In genomic region chr15:67043939-67044771, GRCh38 we compare ENCODE assay signal across 10 cellular contexts. TPM values are rescaled to one million over a fixed set of nuclear protein-coding genes. Genes with fewer than 3 reads are reported as not detected.
DNase-seq lines count a peak whose midpoint lies in the region; ATAC-seq and TF ChIP-seq lines count a peak whose summit lies in the region.
"Had no signal": no experiment of that assay in that cellular context is flagged by ENCODE, and none has a peak within 500 bp of the region (broad histone marks: within the 10 kb centered on the region; RNA-seq: fewer than 3 reads in every experiment).

No MANE protein-coding gene starts in this region.

- H3K9me3 ChIP-seq in SJSA1 (replicated peaks) (no peaks in the 10 kb centered on the region), esophagus squamous epithelium (no peaks in the 10 kb centered on the region), trophoblast cell (ENCODE audit: insufficient read depth, low read depth, low read length) (no peaks in the 10 kb centered on the region), BE2C (no peaks in the 10 kb centered on the region)
- H3K9me3 ChIP-seq: thyroid gland had no signal

- TF ChIP-seq CTCF in esophagus squamous epithelium (IDR thresholded peaks at IDR 0.05) (no peak), BE2C (IDR thresholded peaks at IDR 0.05; ENCODE audit: low read depth, low read length) (no peak)

- H3K4me1 ChIP-seq in SJSA1 (replicated peaks) (peaks cover 58% of the 10 kb centered on the region), esophagus squamous epithelium (peaks cover 20 to 40% (median 26%) of the 10 kb centered on the region in 3 donors), trophoblast cell (ENCODE audit: control insufficient read depth in 1 of 2, insufficient read depth in 2 of 2, low read length in 2 of 2) (peaks cover 22 to 24% of the 10 kb centered on the region in 2 experiments), BE2C (no peaks in the 10 kb centered on the region; the same call in 1 of the 2 replicates)

- H3K27ac ChIP-seq in SJSA1, result peak overlapping the region; percentile 95
- peak overlapping the region in 3 of 4 donors; percentile 0 to 76 (median 60) for H3K27ac ChIP-seq in esophagus squamous epithelium
- peak overlapping the region; percentile 83 for H3K27ac ChIP-seq in trophoblast cell (ENCODE audit: low read depth, low read length)

- H3K79me2 ChIP-seq in trophoblast cell (ENCODE audit: control insufficient read depth, insufficient read depth, low read length, poor library complexity), result no peaks in the 10 kb centered on the region

- H2AFZ ChIP-seq in trophoblast cell (ENCODE audit: insufficient read depth, low read length, poor library complexity), result no peak overlapping the region

- H3K23ac ChIP-seq in trophoblast cell (ENCODE audit: low read length), result no peak overlapping the region

- H2BK120ac ChIP-seq in trophoblast cell (ENCODE audit: insufficient read depth, low read length, poor library complexity), result peak overlapping the region; percentile 65

- H3K27me3 ChIP-seq in SJSA1 (replicated peaks) (no peaks in the 10 kb centered on the region), esophagus squamous epithelium (no peaks in the 10 kb centered on the region), trophoblast cell (ENCODE audit: insufficient read depth, low read length) (no peaks in the 10 kb centered on the region), BE2C (no peaks in the 10 kb centered on the region)
- H3K27me3 ChIP-seq: thyroid gland had no signal

- H3K14ac ChIP-seq in trophoblast cell (ENCODE audit: low read length), result peak overlapping the region; percentile 1

- peak overlapping the region; percentile 45 for H3K18ac ChIP-seq in trophoblast cell (ENCODE audit: low read length)

- peak overlapping the region; percentile 17 for H2BK5ac ChIP-seq in trophoblast cell (ENCODE audit: low read depth, low read length, poor library complexity)

- H2AK5ac ChIP-seq in trophoblast cell (ENCODE audit: low read length), result no peak overlapping the region

- no peak for ATAC-seq in HG03342 (IDR thresholded peaks at IDR 0.05; ENCODE audit: unreplicated experiment)
- no peak for ATAC-seq in GM21723 (IDR thresholded peaks at IDR 0.05; ENCODE audit: unreplicated experiment)

- no peak overlapping the region for H3K4ac ChIP-seq in trophoblast cell (ENCODE audit: low read depth, low read length)

- WGBS in esophagus squamous epithelium, 2 donors, result 57 to 74% methylated on average over 7 to 9 of the region's 13 CpGs
- WGBS in trophoblast cell (ENCODE audit: extremely low coverage, insufficient coverage, insufficient read length), result no CpG with 5 or more reads among the region's 13 CpGs

- TF ChIP-seq POLR2A in esophagus squamous epithelium (IDR thresholded peaks at IDR 0.05), result no peak

- H3K9ac ChIP-seq in trophoblast cell (ENCODE audit: low read length), result no peak overlapping the region

- H4K12ac ChIP-seq in trophoblast cell (ENCODE audit: low read depth, low read length), result no peak overlapping the region

- H4K91ac ChIP-seq in trophoblast cell (ENCODE audit: low read depth, low read length), result peak overlapping the region; percentile 7

- peaks cover 17% of the 10 kb centered on the region for H3K79me1 ChIP-seq in trophoblast cell (ENCODE audit: low read length)

- H4K8ac ChIP-seq in trophoblast cell (ENCODE audit: low read depth, low read length), result peak overlapping the region; percentile 23

- DNase-seq in EL (peak; percentile 98), SJSA1 (ENCODE audit: low read depth in 1 of 2, low spot score in 2 of 2) (peak; percentile 93), esophagus squamous epithelium (lab: John Stamatoyannopoulos, UW) (no peak), trophoblast cell (peak; percentile 86 to 95), BE2C (no peak), NCI-H2171 (lab: John Stamatoyannopoulos, UW) (no peak)
- DNase-seq: retina, thyroid gland had no signal

- H2BK12ac ChIP-seq in trophoblast cell (ENCODE audit: low read length), result peak overlapping the region; percentile 81

- H3K4me2 ChIP-seq in trophoblast cell (ENCODE audit: low read length), result no peak overlapping the region

- no peak overlapping the region for H3K4me3 ChIP-seq in SJSA1
- H3K4me3 ChIP-seq in esophagus squamous epithelium, result no peak overlapping the region
- no peak overlapping the region for H3K4me3 ChIP-seq in trophoblast cell (ENCODE audit: low read depth, low read length)
- no peak overlapping the region for H3K4me3 ChIP-seq in BE2C (ENCODE audit: low read depth, low read length)
- H3K4me3 ChIP-seq: thyroid gland had no signal

- H3K36me3 ChIP-seq in SJSA1 (no peaks in the 10 kb centered on the region), esophagus squamous epithelium (no peaks in the 10 kb centered on the region), trophoblast cell (ENCODE audit: control insufficient read depth in 1 of 2, insufficient read depth in 2 of 2, low read length in 2 of 2) (no peaks in the 10 kb centered on the region), BE2C (no peaks in the 10 kb centered on the region)
- H3K36me3 ChIP-seq: thyroid gland had no signal

- intact Hi-C loops in esophagus squamous epithelium (cut with DNase I), result no loop called here

RNA-seq across cellular contexts. Expression of gene SMAD3, which starts 21.2 kb away (rescaled TPM):
- total RNA-seq in SJSA1 (2014; rRNA removed; shearing (Covaris generic)), result 19.5 and 22.0 TPM in 2 replicates
- total RNA-seq in esophagus squamous epithelium, result 100 to 1,000 TPM in 2 of 4 donors, 10 to 100 TPM in 2; 70.8 to 134 (median 105) TPM
- polyA plus RNA-seq in trophoblast cell (2013), result 49.5 and 54.4 TPM in 2 replicates
- polyA plus RNA-seq in BE2C (2012; ENCODE audit: insufficient read depth, insufficient read length, low read depth), result 2.1 TPM

Comparison
In these comparisons a context has a peak if more than half of its experiments do, and no peak if none do; other contexts are left out.
1. DNase-seq: peak in EL (single experiment), SJSA1 (2 of 2) and trophoblast cell (2 of 2); none in esophagus squamous epithelium (single experiment), BE2C (single experiment) and NCI-H2171 (single experiment).
2. Peak in every context shown above with its lines, with median percentiles within 50 percentile points of each other: H3K27ac ChIP-seq.